Comparison of ENCODE assay signal across 2 cellular contexts in genomic region chr3:49700453-49701128, GRCh38.
TF ChIP-seq lines count a peak whose summit lies in the region.

No MANE protein-coding gene starts in this region.

TF ChIP-seq in SK-N-SH, 30 proteins besides CTCF, POLR2A, EP300 and RAD21:
- TF ChIP-seq NRF1 (IDR thresholded peaks at IDR 0.05; ENCODE audit: low read depth, low read length) = no peak
- TF ChIP-seq TAF1 (IDR thresholded peaks at IDR 0.05; ENCODE audit: borderline replicate concordance, low read depth, low read length) = no peak
- TF ChIP-seq ZBTB33 (IDR thresholded peaks at IDR 0.05; ENCODE audit: borderline replicate concordance, low read depth) = no peak
- no peak for TF ChIP-seq RFX5 (IDR thresholded peaks at IDR 0.05; ENCODE audit: low read length)
- no peak for TF ChIP-seq POLR2AphosphoS5 (IDR thresholded peaks at IDR 0.05; ENCODE audit: low read depth, low read length)
- no peak for TF ChIP-seq REST (IDR thresholded peaks at IDR 0.05; ENCODE audit: low read depth, low read length)
- no peak for TF ChIP-seq IRF3 (IDR thresholded peaks at IDR 0.05; ENCODE audit: low read depth, low read length)
- no peak for TF ChIP-seq TCF12 (IDR thresholded peaks at IDR 0.05)
- TF ChIP-seq CHD2 (IDR thresholded peaks at IDR 0.05; ENCODE audit: low read length, partially characterized antibody) = no peak
- no peak for TF ChIP-seq YY1 (IDR thresholded peaks at IDR 0.05; ENCODE audit: low read depth)

TF ChIP-seq in SK-N-SH treated with all-trans-retinoic acid at 6 μM for 48 hours, 23 proteins besides CTCF, POLR2A, EP300 and RAD21:
- TF ChIP-seq ZNF70 (CRISPR knock-in tag; IDR thresholded peaks at IDR 0.05) (no peak), ZFP3 (CRISPR knock-in tag; IDR thresholded peaks at IDR 0.05) (no peak), ISL1 (CRISPR knock-in tag; IDR thresholded peaks at IDR 0.05) (no peak), TCF4 (CRISPR knock-in tag; IDR thresholded peaks at IDR 0.05; ENCODE audit: borderline replicate concordance) (no peak), ARNTL (CRISPR knock-in tag; IDR thresholded peaks at IDR 0.05; ENCODE audit: borderline replicate concordance, low read depth) (no peak), ZNF565 (CRISPR knock-in tag; conservative IDR thresholded peaks at IDR 0.05; ENCODE audit: low read depth) (no peak), ZNF8 (CRISPR knock-in tag; IDR thresholded peaks at IDR 0.05) (no peak), TOX (CRISPR knock-in tag; IDR thresholded peaks at IDR 0.05; ENCODE audit: borderline replicate concordance) (no peak), ESRRG (CRISPR knock-in tag; IDR thresholded peaks at IDR 0.05) (no peak), CREB5 (CRISPR knock-in tag; IDR thresholded peaks at IDR 0.05; ENCODE audit: low read depth) (no peak), CSRNP3 (CRISPR knock-in tag; IDR thresholded peaks at IDR 0.05) (no peak), PPARA (CRISPR knock-in tag; IDR thresholded peaks at IDR 0.05; ENCODE audit: borderline replicate concordance) (no peak), ZFP30 (CRISPR knock-in tag; IDR thresholded peaks at IDR 0.05) (no peak), RARB (CRISPR knock-in tag; IDR thresholded peaks at IDR 0.05) (no peak)
